Comparison of ENCODE assay signal across 8 cellular contexts in the genomic region with DNA sequence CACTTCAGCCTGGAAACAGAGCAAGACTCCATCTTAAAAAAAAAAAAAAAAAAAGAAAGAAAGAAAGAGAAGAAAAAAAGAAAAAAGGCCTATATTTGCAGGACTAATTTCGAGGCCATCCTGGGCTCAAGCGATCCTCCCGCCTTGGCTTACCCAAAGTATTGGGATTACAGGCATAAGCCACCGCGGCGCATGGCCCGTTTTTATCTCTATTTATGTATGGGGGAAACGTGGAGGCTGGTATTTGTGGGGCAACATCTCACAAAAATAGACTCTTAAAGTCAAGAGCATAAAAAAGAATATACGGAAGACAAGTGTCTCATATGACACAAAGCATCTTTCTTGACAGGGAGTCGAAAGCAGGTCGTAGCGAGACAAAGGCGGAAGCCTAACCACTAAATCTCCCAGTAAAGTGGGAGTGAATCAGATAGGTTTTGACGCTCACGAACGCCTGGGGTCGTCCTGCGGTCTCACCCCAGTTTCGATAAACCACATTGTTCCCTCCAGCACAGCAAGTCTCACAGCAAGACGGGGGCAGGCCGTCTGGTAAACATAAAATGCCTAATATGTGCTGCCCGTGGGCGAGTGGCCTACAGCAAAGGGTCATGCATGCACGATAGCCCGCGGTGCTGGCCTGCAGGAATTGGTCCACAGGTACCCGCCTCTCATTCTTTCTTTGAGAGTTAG. TPM values are rescaled to one million over a fixed set of nuclear protein-coding genes. Genes with fewer than 3 reads are reported as not detected.
DNase-seq lines count a peak whose midpoint lies in the region; ATAC-seq and TF ChIP-seq lines count a peak whose summit lies in the region.

No MANE protein-coding gene starts in this region.

- H3K4me2 ChIP-seq in DOHH2 (ENCODE audit: low read length) = peak overlapping the region; percentile 96
- H3K4me2 ChIP-seq in trophoblast cell (ENCODE audit: low read length) = peak overlapping the region; percentile 70

- peaks cover 14% of the 10 kb centered on the region for H3K36me3 ChIP-seq in DOHH2 (ENCODE audit: control insufficient read depth, low read length)
- no peaks in the 10 kb centered on the region for H3K36me3 ChIP-seq in SJCRH30
- peaks cover 0 to 4% of the 10 kb centered on the region in 2 experiments for H3K36me3 ChIP-seq in trophoblast cell (ENCODE audit: control insufficient read depth in 1 of 2, insufficient read depth in 2 of 2, low read length in 2 of 2)

- peaks cover 52% of the 10 kb centered on the region for H3K4me1 ChIP-seq in DOHH2 (ENCODE audit: control insufficient read depth, low read length)
- H3K4me1 ChIP-seq in SJCRH30 = no peaks in the 10 kb centered on the region
- H3K4me1 ChIP-seq in trophoblast cell (ENCODE audit: control insufficient read depth in 1 of 2, insufficient read depth in 2 of 2, low read length in 2 of 2) = peaks cover 12 to 18% of the 10 kb centered on the region in 2 experiments

- H2BK12ac ChIP-seq in trophoblast cell (ENCODE audit: low read length) = no peak overlapping the region

- H3K79me2 ChIP-seq in DOHH2 (ENCODE audit: control insufficient read depth, low read length) = peaks cover 27% of the 10 kb centered on the region
- peaks cover 4% of the 10 kb centered on the region for H3K79me2 ChIP-seq in trophoblast cell (ENCODE audit: control insufficient read depth, insufficient read depth, low read length, poor library complexity)

- DNase-seq in SJCRH30 (no peak), ecto neural progenitor cell (ENCODE audit: low spot score) (peak; percentile 69), trophoblast cell (no peak), NCI-H524 treated with DMSO at 0.1 percent for 48 hours (lab: John Stamatoyannopoulos, UW) (no peak), KG1 (lab: John Stamatoyannopoulos, UW) (no peak)

- H3K18ac ChIP-seq in trophoblast cell (ENCODE audit: low read length) = no peak overlapping the region

- no peak overlapping the region for H3K23ac ChIP-seq in trophoblast cell (ENCODE audit: low read length)

- H3K27me3 ChIP-seq in DOHH2 (ENCODE audit: control insufficient read depth, low read length) (no peaks in the 10 kb centered on the region), SJCRH30 (no peaks in the 10 kb centered on the region), trophoblast cell (ENCODE audit: insufficient read depth, low read length) (no peaks in the 10 kb centered on the region)

- peak overlapping the region; percentile 66 for H4K8ac ChIP-seq in trophoblast cell (ENCODE audit: low read depth, low read length)

- peaks cover 37% of the 10 kb centered on the region for H3F3A ChIP-seq in DOHH2 (ENCODE audit: control insufficient read depth, insufficient read depth)

- no peak overlapping the region for H2AK5ac ChIP-seq in trophoblast cell (ENCODE audit: low read length)

- H2BK120ac ChIP-seq in trophoblast cell (ENCODE audit: insufficient read depth, low read length, poor library complexity) = no peak overlapping the region

- no CpG with 5 or more reads among the region's 27 CpGs for WGBS in trophoblast cell (ENCODE audit: extremely low coverage, insufficient coverage, insufficient read length)

- H4K12ac ChIP-seq in trophoblast cell (ENCODE audit: low read depth, low read length) = peak overlapping the region; percentile 72

- H4K20me1 ChIP-seq in DOHH2 (ENCODE audit: control insufficient read depth, insufficient read depth, low read depth, low read length) = no peaks in the 10 kb centered on the region

- H3K4me3 ChIP-seq in DOHH2 (ENCODE audit: low read length) (peak overlapping the region; percentile 88), SJCRH30 (peak overlapping the region; percentile 95), trophoblast cell (ENCODE audit: low read depth, low read length) (peak overlapping the region; percentile 6)

- no peaks in the 10 kb centered on the region for H3K9me2 ChIP-seq in DOHH2 (replicated peaks; ENCODE audit: control insufficient read depth, low read length)

- no peak overlapping the region for H3K14ac ChIP-seq in trophoblast cell (ENCODE audit: low read length)

- H3K27ac ChIP-seq in DOHH2 (ENCODE audit: low read depth, low read length) = peak overlapping the region; percentile 89
- H3K27ac ChIP-seq in SJCRH30 = no peak overlapping the region
- H3K27ac ChIP-seq in trophoblast cell (ENCODE audit: low read depth, low read length) = no peak overlapping the region

- no peak overlapping the region for H3K9ac ChIP-seq in trophoblast cell (ENCODE audit: low read length)

- no peak for TF ChIP-seq CTCF in DOHH2 (IDR thresholded peaks at IDR 0.05; ENCODE audit: low read depth, low read length, poor library complexity, severe bottlenecking)

- H3K4ac ChIP-seq in trophoblast cell (ENCODE audit: low read depth, low read length) = no peak overlapping the region

- H3K9me3 ChIP-seq in DOHH2 (ENCODE audit: control insufficient read depth, insufficient read depth, low read length) (no peaks in the 10 kb centered on the region), SJCRH30 (replicated peaks) (no peaks in the 10 kb centered on the region), trophoblast cell (ENCODE audit: insufficient read depth, low read depth, low read length) (peaks cover 2% of the 10 kb centered on the region)

- peaks cover 8% of the 10 kb centered on the region for H3K79me1 ChIP-seq in trophoblast cell (ENCODE audit: low read length)

- no peak for ATAC-seq in GM21528 (IDR thresholded peaks at IDR 0.05; ENCODE audit: low FRiP score, unreplicated experiment)
- ATAC-seq in GM21737 (IDR thresholded peaks at IDR 0.05; ENCODE audit: unreplicated experiment) = no peak

- no peak overlapping the region for H4K91ac ChIP-seq in trophoblast cell (ENCODE audit: low read depth, low read length)

- no peak overlapping the region for H2BK5ac ChIP-seq in trophoblast cell (ENCODE audit: low read depth, low read length, poor library complexity)

- peak overlapping the region; percentile 3 for H2AFZ ChIP-seq in trophoblast cell (ENCODE audit: insufficient read depth, low read length, poor library complexity)

RNA-seq across cellular contexts. Expression of a gene that starts 1.8 kb away (rescaled TPM):
- 15.2 and 17.8 TPM in 2 replicates for total RNA-seq in SJCRH30 (2014; rRNA removed; shearing (Covaris generic))
- 16.4 and 16.9 TPM in 2 replicates for polyA plus RNA-seq in trophoblast cell (2013)

RNA-seq across cellular contexts. Expression of a gene that starts 16.3 kb away (rescaled TPM):
- total RNA-seq in SJCRH30 (2014; rRNA removed; shearing (Covaris generic)) = 6.9 and 9.0 TPM in 2 replicates
- polyA plus RNA-seq in trophoblast cell (2013) = 0.04 and 0.07 TPM in 2 replicates

RNA-seq across cellular contexts. Expression of a gene that starts 22.5 kb away (rescaled TPM):
- total RNA-seq in SJCRH30 (2014; rRNA removed; shearing (Covaris generic)) = 5,838 and 6,264 TPM in 2 replicates
- polyA plus RNA-seq in trophoblast cell (2013) = 2,172 and 2,251 TPM in 2 replicates

RNA-seq across cellular contexts. Expression of a gene that starts 39.7 kb away (rescaled TPM):
- total RNA-seq in SJCRH30 (2014; rRNA removed; shearing (Covaris generic)) = 5.3 and 7.9 TPM in 2 replicates
- polyA plus RNA-seq in trophoblast cell (2013) = 2.8 and 3.3 TPM in 2 replicates

Comparison
In these comparisons a context has a peak if more than half of its experiments do, and no peak if none do; other contexts are left out.
1. H3K4me3 ChIP-seq: peak in every context shown above with its lines; median percentile 95 in SJCRH30; 88 in DOHH2; 6 in trophoblast cell.